26 cellular contexts compared by ENCODE assay signal in the genomic region with DNA sequence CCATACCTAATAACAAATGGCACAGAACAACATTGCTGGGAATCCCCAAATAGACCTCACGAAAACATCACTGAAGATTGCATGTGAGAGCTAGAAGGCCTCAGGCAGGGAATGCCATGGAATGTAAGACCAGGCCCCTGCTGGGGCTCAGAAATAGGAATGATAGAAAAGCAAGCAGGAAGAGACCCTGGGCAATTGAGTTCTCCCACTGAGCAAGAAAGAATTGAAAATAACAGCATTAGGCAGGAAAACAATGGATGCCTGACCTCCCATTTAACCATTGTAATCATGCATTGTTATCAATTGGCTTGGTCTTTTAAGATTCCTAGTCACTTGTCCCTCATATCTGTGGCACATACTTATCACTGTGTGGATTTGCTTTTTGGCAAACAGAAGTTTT.
DNase-seq lines count a peak whose midpoint lies in the region; ATAC-seq, FAIRE-seq and TF ChIP-seq lines count a peak whose summit lies in the region.
"Had no signal": no experiment of that assay in that cellular context is flagged by ENCODE, and none has a peak within 500 bp of the region (broad histone marks: within the 10 kb centered on the region; RNA-seq: fewer than 3 reads in every experiment).

No MANE protein-coding gene starts in this region.

- DNase-seq in ELF-1 (ENCODE audit: low read depth, low spot score) (peak; percentile 79), NCI-H146 (lab: John Stamatoyannopoulos, UW) (peak; percentile 62), endodermal cell (peak; percentile 81), iPS-NIHi11 (ENCODE audit: low spot score) (peak; percentile 62), HTR-8/SVneo (ENCODE audit: insufficient read length, low spot score) (no peak)
- no peak for DNase-seq in activated naive CD4-positive, alpha-beta T cell treated with Interleukin-2 at 50 U/mL for 16 hours
- DNase-seq: 8988T; DMS79; HFFc6; Karpas-422; MG63; NCI-H1048; NCI-H1436; NCI-H2029 treated with DMSO at 0.1 percent for 48 hours; NCI-H2171; NCI-H446; NCI-H748 treated with DMSO at 0.1 percent for 48 hours; NK-92 treated with Interleukin-12 subunit alpha and Interleukin-12 subunit beta, amount 100 ng/mL, for 24 hours had no signal

- H3K27ac ChIP-seq in endodermal cell (ENCODE audit: low read depth, low read length): peak overlapping the region; percentile 52

- H3K36me3 Mint-ChIP-seq in endodermal cell (ENCODE audit: low read depth): peaks cover 15% of the 10 kb centered on the region
- H3K36me3 Mint-ChIP-seq: CD14-positive monocyte, IgD-negative memory B cell had no signal

- no peaks in the 10 kb centered on the region for H3K27me3 Mint-ChIP-seq in endodermal cell (ENCODE audit: insufficient read depth)
- H3K27me3 Mint-ChIP-seq: IgD-negative memory B cell had no signal

- H3K4me1 Mint-ChIP-seq in endodermal cell: peaks cover 24% of the 10 kb centered on the region
- H3K4me1 Mint-ChIP-seq: CD14-positive monocyte, IgD-negative memory B cell had no signal

- H3K36me3 ChIP-seq in endodermal cell (ENCODE audit: control insufficient read depth, insufficient read depth, low read length): no peaks in the 10 kb centered on the region
- H3K36me3 ChIP-seq: MG63 had no signal

- H3K27me3 ChIP-seq in endodermal cell (ENCODE audit: control insufficient read depth, insufficient read depth, low read length, poor library complexity, severe bottlenecking): no peaks in the 10 kb centered on the region
- H3K27me3 ChIP-seq: MG63 had no signal

- no peak for FAIRE-seq in HTR-8/SVneo (lab: Jason Lieb, UNC)
- FAIRE-seq: G401.6, GM19239, RCC 7860 had no signal

- no peak for ATAC-seq in HG02763 (IDR thresholded peaks at IDR 0.05; ENCODE audit: unreplicated experiment)
- ATAC-seq in GM19397 (IDR thresholded peaks at IDR 0.05; ENCODE audit: unreplicated experiment): no peak
- ATAC-seq: Right ventricle myocardium inferior had no signal

- peaks cover 38% of the 10 kb centered on the region for H3K9me3 ChIP-seq in endodermal cell (ENCODE audit: control insufficient read depth, low read length)
- H3K9me3 ChIP-seq: MG63 had no signal

- no peak for TF ChIP-seq CTCF in endodermal cell (conservative IDR thresholded peaks at IDR 0.05)

- H3K4me3 ChIP-seq in endodermal cell (ENCODE audit: low read length): peak overlapping the region; percentile 11
- H3K4me3 ChIP-seq: MG63 had no signal

- peak overlapping the region; percentile 95 for H3K27ac Mint-ChIP-seq in endodermal cell
- H3K27ac Mint-ChIP-seq: CD14-positive monocyte, HFFc6, IgD-negative memory B cell had no signal

- H3K9ac ChIP-seq in endodermal cell (ENCODE audit: extremely low read depth, low read length, poor library complexity, severe bottlenecking): no peak overlapping the region

- no peak overlapping the region for H3K4me3 Mint-ChIP-seq in endodermal cell
- H3K4me3 Mint-ChIP-seq: CD14-positive monocyte, HFFc6, IgD-negative memory B cell had no signal

- H3K9me3 Mint-ChIP-seq in endodermal cell: peaks cover 37% of the 10 kb centered on the region
- H3K9me3 Mint-ChIP-seq: HFFc6 had no signal

- H3K4me1 ChIP-seq in endodermal cell (ENCODE audit: control insufficient read depth, insufficient read depth, low read length): peaks cover 6% of the 10 kb centered on the region

- 57% methylated on average over 1 of the region's 1 CpG; no CpG with 5 or more reads in 1 of the 2 experiments for WGBS in endodermal cell (ENCODE audit: insufficient coverage in 1 of 2, insufficient read length in 1 of 2), 2 experiments

Comparison
In these comparisons a context has a peak if more than half of its experiments do, and no peak if none do; other contexts are left out.
1. DNase-seq: peak in ELF-1 (single experiment), NCI-H146 (single experiment), endodermal cell (single experiment) and iPS-NIHi11 (single experiment); none in HTR-8/SVneo (single experiment) and activated naive CD4-positive, alpha-beta T cell treated with Interleukin-2 at 50 U/mL for 16 hours (single experiment).